In the genomic region with DNA sequence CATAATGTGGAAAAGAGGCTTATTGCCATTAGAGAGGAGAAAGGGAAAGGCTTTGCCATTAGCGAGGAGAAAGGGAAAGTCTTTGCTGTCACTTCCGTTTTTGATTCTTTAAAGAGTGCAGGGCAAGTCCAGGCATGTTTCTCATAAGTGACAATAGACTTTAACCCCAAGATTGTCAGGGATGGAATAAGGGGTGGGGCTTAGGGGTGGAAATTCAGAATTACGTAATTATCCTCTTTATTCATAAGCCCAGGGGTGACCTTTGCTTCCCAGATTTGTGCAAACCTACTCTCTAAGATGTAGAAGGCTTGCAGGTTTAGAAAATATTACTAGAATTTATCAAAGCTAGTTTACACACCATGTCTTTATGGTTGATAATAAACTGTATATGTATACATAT, we compare ENCODE assay signal across 9 cellular contexts. TPM values are rescaled to one million over a fixed set of nuclear protein-coding genes. Genes with fewer than 3 reads are reported as not detected.
DNase-seq lines count a peak whose midpoint lies in the region; ATAC-seq, FAIRE-seq and TF ChIP-seq lines count a peak whose summit lies in the region.
"Had no signal": no experiment of that assay in that cellular context is flagged by ENCODE, and none has a peak within 500 bp of the region (broad histone marks: within the 10 kb centered on the region; RNA-seq: fewer than 3 reads in every experiment).

No MANE protein-coding gene starts in this region.

- H3K9me3 ChIP-seq in Loucy (ENCODE audit: insufficient read depth, low read depth, low read length): no peaks in the 10 kb centered on the region
- no peaks in the 10 kb centered on the region for H3K9me3 ChIP-seq in astrocyte (ENCODE audit: insufficient read depth, low read depth, low read length)
- H3K9me3 ChIP-seq: neutrophil had no signal

- no peak for TF ChIP-seq CTCF in Loucy (conservative IDR thresholded peaks at IDR 0.05; ENCODE audit: low read length)
- no peak for TF ChIP-seq CTCF in astrocyte (IDR thresholded peaks at IDR 0.05; ENCODE audit: insufficient read depth, low read depth, low read length)
- TF ChIP-seq CTCF in GM13977 (IDR thresholded peaks at IDR 0.05; ENCODE audit: extremely low read depth, insufficient read depth, missing control alignments): no peak

- no peak for ATAC-seq in stimulated activated effector memory CD8-positive, alpha-beta T cell treated with anti-CD3 and anti-CD28 coated beads, Interleukin-12 subunit alpha, Interleukin-12 subunit beta, amount 100 ng/mL, for 72 hours

- peak overlapping the region; percentile 23 for H3K9ac ChIP-seq in Loucy (ENCODE audit: low read depth, low read length, poor library complexity, severe bottlenecking)
- H3K9ac ChIP-seq in astrocyte (ENCODE audit: low read length): peak overlapping the region; percentile 42

- no peaks in the 10 kb centered on the region for H3K36me3 ChIP-seq in Loucy (ENCODE audit: insufficient read depth, low read length)
- peaks cover 17% of the 10 kb centered on the region for H3K36me3 ChIP-seq in astrocyte (ENCODE audit: insufficient read depth, low read length)
- H3K36me3 ChIP-seq: neutrophil had no signal

- peak overlapping the region; percentile 56 for H3K27ac ChIP-seq in astrocyte (ENCODE audit: low read depth, low read length)
- H3K27ac ChIP-seq: neutrophil had no signal

- in situ Hi-C loops in GM13977 (cut with MboI; ENCODE audit: low pct_unique_long_range_greater_than_20kb, low sequenced_read_pairs, unreplicated experiment): loop anchor here (25.0 kb wide), 2 partner anchors 575 to 675 kb away; no protein-coding TSS in a partner anchor

- H3K4me2 ChIP-seq in Loucy (ENCODE audit: low read depth, low read length, poor library complexity, severe bottlenecking) (no peak overlapping the region), astrocyte (ENCODE audit: low read length) (no peak overlapping the region)

- H3K9me3 Mint-ChIP-seq in astrocyte (ENCODE audit: unreplicated experiment): no peaks in the 10 kb centered on the region
- H3K9me3 Mint-ChIP-seq in stimulated activated effector memory CD8-positive, alpha-beta T cell treated with anti-CD3 and anti-CD28 coated beads, Interleukin-12 subunit alpha, Interleukin-12 subunit beta, amount 100 ng/mL, for 72 hours: no peaks in the 10 kb centered on the region

- peak; percentile 20 for DNase-seq in COR-L47 (lab: John Stamatoyannopoulos, UW)
- DNase-seq in astrocyte (ENCODE audit: low read depth): peak; percentile 35
- DNase-seq in lung microvascular endothelial cell (ENCODE audit: low read depth in 2 of 2): peak; percentile 47 to 88
- no peak for DNase-seq in AG20443 (ENCODE audit: low spot score)
- DNase-seq in NCI-H1092 (lab: John Stamatoyannopoulos, UW): no peak
- no peak for DNase-seq in GM13977 (ENCODE audit: low spot score)
- DNase-seq in stimulated activated effector memory CD8-positive, alpha-beta T cell treated with anti-CD3 and anti-CD28 coated beads, Interleukin-12 subunit alpha, Interleukin-12 subunit beta, amount 100 ng/mL, for 72 hours (ENCODE audit: low spot score in 2 of 2): no peak

- H4K20me1 ChIP-seq in Loucy (ENCODE audit: insufficient read depth, low read length, poor library complexity, severe bottlenecking): no peaks in the 10 kb centered on the region
- H4K20me1 ChIP-seq in astrocyte (ENCODE audit: insufficient read depth, low read length): peaks cover 26% of the 10 kb centered on the region

- no peak overlapping the region for H3K4me3 ChIP-seq in Loucy (ENCODE audit: low read length, poor library complexity, severe bottlenecking)
- H3K4me3 ChIP-seq in astrocyte (ENCODE audit: insufficient read depth, low read depth, low read length): no peak overlapping the region

- H3F3A ChIP-seq in Loucy (ENCODE audit: low read depth): no peaks in the 10 kb centered on the region

- H2AFZ ChIP-seq in Loucy (ENCODE audit: low read length) (no peak overlapping the region), astrocyte (ENCODE audit: low read depth, low read length) (peak overlapping the region; percentile 31)

- peaks cover 3% of the 10 kb centered on the region for H3K4me1 ChIP-seq in Loucy (ENCODE audit: insufficient read depth, low read length, poor library complexity, severe bottlenecking)
- peaks cover 17% of the 10 kb centered on the region for H3K4me1 ChIP-seq in astrocyte (ENCODE audit: insufficient read depth, low read length)

- no peak overlapping the region for H3K4me3 Mint-ChIP-seq in astrocyte (ENCODE audit: unreplicated experiment)
- no peak overlapping the region for H3K4me3 Mint-ChIP-seq in stimulated activated effector memory CD8-positive, alpha-beta T cell treated with anti-CD3 and anti-CD28 coated beads, Interleukin-12 subunit alpha, Interleukin-12 subunit beta, amount 100 ng/mL, for 72 hours

- no peaks in the 10 kb centered on the region for H3K9me2 ChIP-seq in Loucy (replicated peaks; ENCODE audit: low read depth, low read length)

- H3K27ac Mint-ChIP-seq in astrocyte (ENCODE audit: unreplicated experiment): peak overlapping the region; percentile 96
- H3K27ac Mint-ChIP-seq in stimulated activated effector memory CD8-positive, alpha-beta T cell treated with anti-CD3 and anti-CD28 coated beads, Interleukin-12 subunit alpha, Interleukin-12 subunit beta, amount 100 ng/mL, for 72 hours: no peak overlapping the region

- no peaks in the 10 kb centered on the region for H3K27me3 ChIP-seq in Loucy (ENCODE audit: insufficient read depth, low read length, poor library complexity, severe bottlenecking)
- H3K27me3 ChIP-seq in astrocyte (ENCODE audit: insufficient read depth, low read length): no peaks in the 10 kb centered on the region

- peaks cover 25% of the 10 kb centered on the region for H3K4me1 Mint-ChIP-seq in astrocyte (ENCODE audit: low read depth, unreplicated experiment)
- peaks cover 13% of the 10 kb centered on the region for H3K4me1 Mint-ChIP-seq in stimulated activated effector memory CD8-positive, alpha-beta T cell treated with anti-CD3 and anti-CD28 coated beads, Interleukin-12 subunit alpha, Interleukin-12 subunit beta, amount 100 ng/mL, for 72 hours

- no peaks in the 10 kb centered on the region for H3K79me2 ChIP-seq in Loucy (ENCODE audit: insufficient read depth, low read length)
- peaks cover 27% of the 10 kb centered on the region for H3K79me2 ChIP-seq in astrocyte (ENCODE audit: insufficient read depth, low read length)

- no peak for FAIRE-seq in astrocyte (lab: Jason Lieb, UNC)

- H3K27me3 Mint-ChIP-seq in astrocyte (ENCODE audit: low read depth, unreplicated experiment): no peaks in the 10 kb centered on the region

- H3K36me3 Mint-ChIP-seq in astrocyte (ENCODE audit: low read depth, unreplicated experiment): peaks cover 14% of the 10 kb centered on the region
- H3K36me3 Mint-ChIP-seq in stimulated activated effector memory CD8-positive, alpha-beta T cell treated with anti-CD3 and anti-CD28 coated beads, Interleukin-12 subunit alpha, Interleukin-12 subunit beta, amount 100 ng/mL, for 72 hours: peaks cover 6% of the 10 kb centered on the region

RNA-seq across cellular contexts. Expression of a gene that starts 2.3 kb away (rescaled TPM):
- total RNA-seq in astrocyte: 260 and 368 TPM in 2 replicates
- 546 and 594 TPM in 2 replicates for total RNA-seq in lung microvascular endothelial cell

RNA-seq across cellular contexts. Expression of a gene that starts 29.1 kb away (rescaled TPM):
- not detected in 2 replicates for total RNA-seq in astrocyte
- not detected in 2 replicates for total RNA-seq in lung microvascular endothelial cell

Comparison
In these comparisons a context has a peak if more than half of its experiments do, and no peak if none do; other contexts are left out.
1. DNase-seq: peak in COR-L47 (single experiment), astrocyte (single experiment) and lung microvascular endothelial cell (2 of 2); none in AG20443 (single experiment), NCI-H1092 (single experiment), GM13977 (single experiment) and stimulated activated effector memory CD8-positive, alpha-beta T cell treated with anti-CD3 and anti-CD28 coated beads, Interleukin-12 subunit alpha, Interleukin-12 subunit beta, amount 100 ng/mL, for 72 hours (0 of 2).